8 cellular contexts compared by ENCODE assay signal in the genomic region with DNA sequence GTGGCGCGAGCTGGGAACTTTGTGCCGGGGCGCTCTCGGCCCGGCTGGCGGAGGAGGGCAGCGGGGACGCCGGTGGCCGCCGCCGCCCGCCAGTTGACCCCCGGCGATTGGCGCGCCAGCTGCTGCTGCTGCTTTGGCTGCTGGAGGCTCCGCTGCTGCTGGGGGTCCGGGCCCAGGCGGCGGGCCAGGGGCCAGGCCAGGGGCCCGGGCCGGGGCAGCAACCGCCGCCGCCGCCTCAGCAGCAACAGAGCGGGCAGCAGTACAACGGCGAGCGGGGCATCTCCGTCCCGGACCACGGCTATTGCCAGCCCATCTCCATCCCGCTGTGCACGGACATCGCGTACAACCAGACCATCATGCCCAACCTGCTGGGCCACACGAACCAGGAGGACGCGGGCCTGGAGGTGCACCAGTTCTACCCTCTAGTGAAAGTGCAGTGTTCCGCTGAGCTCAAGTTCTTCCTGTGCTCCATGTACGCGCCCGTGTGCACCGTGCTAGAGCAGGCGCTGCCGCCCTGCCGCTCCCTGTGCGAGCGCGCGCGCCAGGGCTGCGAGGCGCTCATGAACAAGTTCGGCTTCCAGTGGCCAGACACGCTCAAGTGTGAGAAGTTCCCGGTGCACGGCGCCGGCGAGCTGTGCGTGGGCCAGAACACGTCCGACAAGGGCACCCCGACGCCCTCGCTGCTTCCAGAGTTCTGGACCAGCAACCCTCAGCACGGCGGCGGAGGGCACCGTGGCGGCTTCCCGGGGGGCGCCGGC. TPM values are rescaled to one million over a fixed set of nuclear protein-coding genes. Genes with fewer than 3 reads are reported as not detected.
A peak's percentile ranks its signal among the peaks of the same experiment; 100 is the strongest.
DNase-seq lines count a peak whose midpoint lies in the region; ATAC-seq and TF ChIP-seq lines count a peak whose summit lies in the region.

No MANE protein-coding gene starts in this region.

- TF ChIP-seq CTCF in osteoblast (IDR thresholded peaks at IDR 0.05; ENCODE audit: extremely low read depth, low read depth, low read length) = no peak

- no peaks in the 10 kb centered on the region for H3K9me3 ChIP-seq in BLaER1
- no peaks in the 10 kb centered on the region for H3K9me3 ChIP-seq in osteoblast (ENCODE audit: low read depth, low read length)

- no peaks in the 10 kb centered on the region for H3K36me3 Mint-ChIP-seq in activated T-helper 2 cell treated with anti-CD3 and anti-CD28 coated beads, Interferon-gamma antibody, Interleukin-2, Interleukin-4, amounts not matched to agents 10 μg/mL and 5 μg/mL and 100 μg/mL, durations not matched to agents 14 hours and 24 hours and 36 hours (ENCODE audit: low read depth)

- DNase-seq in NCI-H2171 treated with DMSO at 0.1 percent for 48 hours (lab: John Stamatoyannopoulos, UW) (peak; percentile 65), Right ventricle myocardium superior (peak; percentile 77), osteoblast (ENCODE audit: insufficient read length, low spot score, missing footprints) (peak; percentile 91)
- peak; percentile 11 for DNase-seq in activated T-helper 2 cell treated with anti-CD3 and anti-CD28 coated beads, Interferon-gamma antibody, Interleukin-2, Interleukin-4, amounts not matched to agents 10 μg/mL and 5 μg/mL and 100 μg/mL, durations not matched to agents 14 hours and 24 hours and 36 hours (ENCODE audit: low spot score)
- DNase-seq in stimulated activated naive CD4-positive, alpha-beta T cell treated with Interleukin-2 at 50 U/mL for 16 hours (lab: John Stamatoyannopoulos, UW) = no peak

- H3K36me3 ChIP-seq in BLaER1 (peaks cover 10% of the 10 kb centered on the region; the same call in 1 of the 2 replicates), osteoblast (ENCODE audit: insufficient read depth, low read length) (no peaks in the 10 kb centered on the region)

- H2AFZ ChIP-seq in osteoblast (ENCODE audit: low read length) = peak overlapping the region; percentile 91

- H3K27ac ChIP-seq in BLaER1 (peak overlapping the region; percentile 78), osteoblast (ENCODE audit: low read depth, low read length) (no peak overlapping the region)

- intact Hi-C loops in activated T-helper 2 cell treated with anti-CD3 and anti-CD28 coated beads, Interferon-gamma antibody, Interleukin-2, Interleukin-4, amounts not matched to agents 10 μg/mL and 5 μg/mL and 100 μg/mL, durations not matched to agents 14 hours and 24 hours and 36 hours (cut with micrococcal nuclease) = loop anchor here (10.0 kb wide), 1 partner anchor 180 kb away; no protein-coding TSS in a partner anchor
- intact Hi-C loops in Right ventricle myocardium superior (cut with DNase I) = loop anchor here (10.0 kb wide), 1 partner anchor 180 kb away; no protein-coding TSS in a partner anchor

- H3K4me3 Mint-ChIP-seq in activated T-helper 2 cell treated with anti-CD3 and anti-CD28 coated beads, Interferon-gamma antibody, Interleukin-2, Interleukin-4, amounts not matched to agents 10 μg/mL and 5 μg/mL and 100 μg/mL, durations not matched to agents 14 hours and 24 hours and 36 hours (ENCODE audit: low read depth) = peak overlapping the region; percentile 83

- peak; percentile 37 for ATAC-seq in GM18868 (IDR thresholded peaks at IDR 0.05; ENCODE audit: unreplicated experiment)
- ATAC-seq in HG03060 (IDR thresholded peaks at IDR 0.05; ENCODE audit: low read depth, unreplicated experiment) = peak; percentile 27
- ATAC-seq in Right ventricle myocardium superior (ENCODE audit: poor library complexity) = peak; percentile 31

- H3K27me3 Mint-ChIP-seq in activated T-helper 2 cell treated with anti-CD3 and anti-CD28 coated beads, Interferon-gamma antibody, Interleukin-2, Interleukin-4, amounts not matched to agents 10 μg/mL and 5 μg/mL and 100 μg/mL, durations not matched to agents 14 hours and 24 hours and 36 hours (ENCODE audit: low read depth) = peaks cover 52% of the 10 kb centered on the region

- H3K4me2 ChIP-seq in BLaER1 = peak overlapping the region; percentile 87
- peak overlapping the region; percentile 86 for H3K4me2 ChIP-seq in osteoblast (ENCODE audit: insufficient read depth, low read length)

- peak overlapping the region; percentile 87 for H3K9ac ChIP-seq in BLaER1

- no peaks in the 10 kb centered on the region for H3K9me3 Mint-ChIP-seq in activated T-helper 2 cell treated with anti-CD3 and anti-CD28 coated beads, Interferon-gamma antibody, Interleukin-2, Interleukin-4, amounts not matched to agents 10 μg/mL and 5 μg/mL and 100 μg/mL, durations not matched to agents 14 hours and 24 hours and 36 hours

- H3K27ac Mint-ChIP-seq in activated T-helper 2 cell treated with anti-CD3 and anti-CD28 coated beads, Interferon-gamma antibody, Interleukin-2, Interleukin-4, amounts not matched to agents 10 μg/mL and 5 μg/mL and 100 μg/mL, durations not matched to agents 14 hours and 24 hours and 36 hours = no peak overlapping the region

- H3K79me2 ChIP-seq in osteoblast (ENCODE audit: insufficient read depth, low read length) = peaks cover 21% of the 10 kb centered on the region

- H3K27me3 ChIP-seq in BLaER1 = no peaks in the 10 kb centered on the region
- no peaks in the 10 kb centered on the region for H3K27me3 ChIP-seq in osteoblast (ENCODE audit: insufficient read depth, low read length)

- H4K20me1 ChIP-seq in BLaER1 (peaks cover 22% of the 10 kb centered on the region; the same call in 1 of the 2 replicates), osteoblast (ENCODE audit: insufficient read depth, low read length) (peaks cover 6% of the 10 kb centered on the region)

- H3K4me1 Mint-ChIP-seq in activated T-helper 2 cell treated with anti-CD3 and anti-CD28 coated beads, Interferon-gamma antibody, Interleukin-2, Interleukin-4, amounts not matched to agents 10 μg/mL and 5 μg/mL and 100 μg/mL, durations not matched to agents 14 hours and 24 hours and 36 hours (ENCODE audit: low read depth) = peaks cover 7% of the 10 kb centered on the region

- H3K4me3 ChIP-seq in BLaER1 (peak overlapping the region; percentile 91), osteoblast (ENCODE audit: insufficient read depth, low read length) (peak overlapping the region; percentile 81)

- H3K4me1 ChIP-seq in BLaER1 (peaks cover 26% of the 10 kb centered on the region), osteoblast (ENCODE audit: insufficient read depth, low read length) (peaks cover 6% of the 10 kb centered on the region)

RNA-seq across cellular contexts. Expression of gene FZD1, which starts 0.9 kb away (rescaled TPM):
- total RNA-seq in activated T-helper 2 cell treated with anti-CD3 and anti-CD28 coated beads, Interferon-gamma antibody, Interleukin-2, Interleukin-4, amounts not matched to agents 10 μg/mL and 5 μg/mL and 100 μg/mL, durations not matched to agents 14 hours and 24 hours and 36 hours = 0.80 and 0.84 TPM in 2 replicates
- total RNA-seq in Right ventricle myocardium superior = 8.6 TPM
- total RNA-seq in osteoblast = 40.5 and 45.4 TPM in 2 replicates
